26 cellular contexts compared by ENCODE assay signal in the genomic region with DNA sequence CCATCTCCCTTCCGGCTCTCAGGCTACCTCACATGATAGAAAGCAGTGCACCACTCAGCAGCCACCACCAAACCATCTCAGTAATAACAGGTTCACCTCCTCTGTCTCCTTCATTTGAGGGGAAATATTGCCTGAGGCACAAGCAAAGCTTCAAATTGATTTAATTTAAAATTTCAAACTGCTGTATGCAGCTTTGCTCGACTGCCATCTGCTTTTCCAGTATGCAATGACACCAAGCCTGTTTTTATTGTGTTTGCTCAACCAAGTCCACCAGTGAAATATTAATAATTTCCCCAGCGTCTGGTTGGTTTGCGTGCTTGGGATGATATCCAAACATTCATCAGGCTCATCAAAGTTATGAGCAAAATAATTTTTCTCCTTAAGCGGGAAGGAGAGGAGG.
DNase-seq lines count a peak whose midpoint lies in the region; ATAC-seq, FAIRE-seq and TF ChIP-seq lines count a peak whose summit lies in the region.
"Had no signal": no experiment of that assay in that cellular context is flagged by ENCODE, and none has a peak within 500 bp of the region (broad histone marks: within the 10 kb centered on the region; RNA-seq: fewer than 3 reads in every experiment).

No MANE protein-coding gene starts in this region.

- H3K27ac ChIP-seq in SK-N-SH (ENCODE audit: low read depth in 2 of 2, low read length in 1 of 2) (no peak overlapping the region), VCaP (peak overlapping the region; percentile 34; the same call in 1 of the 2 replicates), foreskin keratinocyte (no peak overlapping the region), HepG2 (ENCODE audit: extremely low read length, insufficient read depth, low read length) (no peak overlapping the region)
- H3K27ac ChIP-seq: BLaER1 treated with 17β-estradiol and CSF1 and Interleukin-3, amounts not matched to agents 10 nM and 100 nM; KMS-11; RWPE1; SJCRH30 had no signal

- WGBS in SK-N-SH (ENCODE audit: low lambda C conversion rate), result 27% methylated on average over 5 of the region's 5 CpGs
- 26% methylated on average over 5 of the region's 5 CpGs for whole genome bisulfite sequencing in HepG2 (ENCODE audit: low lambda C conversion rate)

- H3K4me2 ChIP-seq in SK-N-SH, result no peak overlapping the region
- no peak overlapping the region for H3K4me2 ChIP-seq in HepG2 (ENCODE audit: low read depth, low read length)
- H3K4me2 ChIP-seq: BLaER1 treated with 17β-estradiol and CSF1 and Interleukin-3, amounts not matched to agents 10 nM and 100 nM; KMS-11 had no signal

- no peak overlapping the region for H3K4me3 ChIP-seq in SK-N-SH (ENCODE audit: low read depth in 2 of 2, low read length in 1 of 2)
- H3K4me3 ChIP-seq in HepG2 (replicated peaks in 1 of 3; ENCODE audit: insufficient read depth in 1 of 3, low read depth in 2 of 3, low read length in 3 of 3), result no peak overlapping the region
- H3K4me3 ChIP-seq: BLaER1 treated with 17β-estradiol and CSF1 and Interleukin-3, amounts not matched to agents 10 nM and 100 nM; GM12878; SJCRH30 had no signal

- peaks cover 0 to 4% of the 10 kb centered on the region in 2 experiments; a peak in 1 of 4 replicates for H3K4me1 ChIP-seq in SK-N-SH (ENCODE audit: control insufficient read depth in 1 of 2, insufficient read depth in 2 of 2, low read depth in 1 of 2, low read length in 1 of 2)
- no peaks in the 10 kb centered on the region for H3K4me1 ChIP-seq in foreskin keratinocyte
- H3K4me1 ChIP-seq in HepG2 (ENCODE audit: insufficient read depth, low read length), result no peaks in the 10 kb centered on the region
- H3K4me1 ChIP-seq: Caco-2, SJCRH30 had no signal

- H3K9me2 ChIP-seq in SK-N-SH, result no peaks in the 10 kb centered on the region

- H3K9me3 ChIP-seq in SK-N-SH (no peaks in the 10 kb centered on the region), HepG2 (ENCODE audit: low read length) (no peaks in the 10 kb centered on the region)
- H3K9me3 ChIP-seq: Caco-2, SJCRH30 had no signal

- in situ Hi-C loops in HepG2 (cut with HindIII; ENCODE audit: extremely low pct_ligation_motif_present, low pct_unique_long_range_greater_than_20kb), result no loop called here

- H4K20me1 ChIP-seq in SK-N-SH (ENCODE audit: insufficient read depth) (no peaks in the 10 kb centered on the region), HepG2 (ENCODE audit: insufficient read depth, low read length) (no peaks in the 10 kb centered on the region)
- H4K20me1 ChIP-seq: BLaER1 treated with 17β-estradiol and CSF1 and Interleukin-3, amounts not matched to agents 10 nM and 100 nM had no signal

- H3K27me3 ChIP-seq in SK-N-SH (ENCODE audit: insufficient read depth) (no peaks in the 10 kb centered on the region), foreskin keratinocyte (peaks cover 7% of the 10 kb centered on the region), HepG2 (ENCODE audit: control insufficient read depth in 1 of 2, insufficient read depth in 2 of 2, low read length in 2 of 2) (no peaks in the 10 kb centered on the region)
- H3K27me3 ChIP-seq: BLaER1 treated with 17β-estradiol and CSF1 and Interleukin-3, amounts not matched to agents 10 nM and 100 nM had no signal

- TF ChIP-seq EP300 in SK-N-SH (IDR thresholded peaks at IDR 0.05; ENCODE audit: borderline replicate concordance in 1 of 2, low read depth in 1 of 2, low read length in 1 of 2), result peak in 1 of 2 experiments; percentile 31; a peak in 1 of 4 replicates
- TF ChIP-seq EP300 in HepG2 (IDR thresholded peaks at IDR 0.05; ENCODE audit: low read depth in 2 of 2, low read length in 2 of 2), result no peak
- TF ChIP-seq EP300 in HepG2 (CRISPR knock-in tag; IDR thresholded peaks at IDR 0.05; ENCODE audit: borderline replicate concordance), result no peak

- intact Hi-C loops in HepG2 (cut with micrococcal nuclease; ENCODE audit: unreplicated experiment), result no loop called here

- H2AFZ ChIP-seq in SK-N-SH (ENCODE audit: low read depth) (no peak overlapping the region), HepG2 (ENCODE audit: low read length) (no peak overlapping the region)

- POLR2A ChIA-PET in SK-N-SH (lab: Yijun Ruan, JAX) (interaction anchor here (0.6 kb wide), 1 partner anchor 137 kb away, joined by 3 read pairs; no protein-coding TSS in a partner anchor), HepG2 (lab: Yijun Ruan, JAX) (no interaction called here)

- TF ChIP-seq RAD21 in SK-N-SH (IDR thresholded peaks at IDR 0.05; ENCODE audit: low read length) (peak; percentile 67), HepG2 (CRISPR knock-in tag; IDR thresholded peaks at IDR 0.05) (no peak)

- H3K79me2 ChIP-seq in SK-N-SH (ENCODE audit: insufficient read depth) (no peaks in the 10 kb centered on the region), HepG2 (ENCODE audit: insufficient read depth, low read length) (no peaks in the 10 kb centered on the region)

- FAIRE-seq in HepG2 (lab: Jason Lieb, UNC), result no peak
- FAIRE-seq: A204.1, GM12878, H1, HTR-8/SVneo had no signal

- CTCF ChIA-PET in SK-N-SH (lab: Yijun Ruan, JAX) (interaction anchor here (0.6 to 1.7 kb wide), 10 partner anchors 8 to 554 kb away, joined by 3 to 10 read pairs (median 3); no protein-coding TSS in a partner anchor), HepG2 (lab: Yijun Ruan, JAX; ENCODE audit: low intra/inter-chr PET ratio, low total read pairs) (no interaction called here)

- no peak for TF ChIP-seq POLR2A in HepG2 (IDR thresholded peaks at IDR 0.05; ENCODE audit: insufficient read depth in 1 of 2, low read depth in 2 of 2, low read length in 2 of 2)

- ATAC-seq in SK-N-SH treated with all-trans-retinoic acid at 6 μM for 48 hours, result no peak
- no peak for ATAC-seq in foreskin keratinocyte
- ATAC-seq in GM19328 (IDR thresholded peaks at IDR 0.05; ENCODE audit: unreplicated experiment), result no peak
- no peak for ATAC-seq in HepG2
- ATAC-seq: GM12878, HCT116 had no signal

- peak; percentile 23 for DNase-seq in SK-N-SH
- no peak for DNase-seq in foreskin keratinocyte
- DNase-seq in AML-193 (lab: John Stamatoyannopoulos, UW), result no peak
- DNase-seq in HepG2 (ENCODE audit: low spot score), result no peak
- DNase-seq: Caco-2; CD4-positive, alpha-beta memory T cell; DND-41; IMR-90; NCI-H1105; NCI-H187; NCI-H2107; NCI-H446 treated with DMSO at 0.1 percent for 48 hours; NCI-H526 treated with DMSO at 0.1 percent for 48 hours; NK-92 treated with Interleukin-12 subunit alpha and Interleukin-12 subunit beta, amount 100 ng/mL, for 24 hours; SJCRH30 had no signal

- H3K36me3 ChIP-seq in SK-N-SH (replicated peaks in 1 of 2; ENCODE audit: control insufficient read depth in 1 of 2, insufficient read depth in 2 of 2, low read length in 1 of 2) (no peaks in the 10 kb centered on the region), HepG2 (replicated peaks in 1 of 2; ENCODE audit: control insufficient read depth in 1 of 2, insufficient read depth in 2 of 2, low read length in 2 of 2) (no peaks in the 10 kb centered on the region)
- H3K36me3 ChIP-seq: BLaER1 treated with 17β-estradiol and CSF1 and Interleukin-3, amounts not matched to agents 10 nM and 100 nM; SJCRH30 had no signal

- no peak overlapping the region for H3K9ac ChIP-seq in SK-N-SH
- H3K9ac ChIP-seq in HepG2 (ENCODE audit: insufficient read depth, low read depth, low read length), result no peak overlapping the region
- H3K9ac ChIP-seq: BLaER1 treated with 17β-estradiol and CSF1 and Interleukin-3, amounts not matched to agents 10 nM and 100 nM; KMS-11 had no signal

- TF ChIP-seq CTCF in SK-N-SH (IDR thresholded peaks at IDR 0.05), result peak; percentile 32
- peak; percentile 79 for TF ChIP-seq CTCF in VCaP (conservative IDR thresholded peaks at IDR 0.05)
- TF ChIP-seq CTCF in foreskin keratinocyte (conservative IDR thresholded peaks at IDR 0.05), result peak; percentile 38
- TF ChIP-seq CTCF in HepG2 (CRISPR knock-in tag; IDR thresholded peaks at IDR 0.05), result no peak

- no TSS peak for BruUV-seq in HepG2 (replicated peaks; lab: Mats Ljungman, UMichigan)

- H3F3A ChIP-seq in SK-N-SH (replicated peaks; ENCODE audit: insufficient read depth), result no peaks in the 10 kb centered on the region

TF ChIP-seq in SK-N-SH, 30 proteins besides CTCF, POLR2A, EP300 and RAD21:
- TF ChIP-seq SIN3A (IDR thresholded peaks at IDR 0.05; ENCODE audit: borderline replicate concordance, low read depth, low read length) (no peak), SMC3 (IDR thresholded peaks at IDR 0.05; ENCODE audit: low read depth, low read length) (peak; percentile 60)

TF ChIP-seq in SK-N-SH treated with all-trans-retinoic acid at 6 μM for 48 hours, 23 proteins besides CTCF, POLR2A, EP300 and RAD21 (continues in another document):
- TF ChIP-seq, protein P1, sequence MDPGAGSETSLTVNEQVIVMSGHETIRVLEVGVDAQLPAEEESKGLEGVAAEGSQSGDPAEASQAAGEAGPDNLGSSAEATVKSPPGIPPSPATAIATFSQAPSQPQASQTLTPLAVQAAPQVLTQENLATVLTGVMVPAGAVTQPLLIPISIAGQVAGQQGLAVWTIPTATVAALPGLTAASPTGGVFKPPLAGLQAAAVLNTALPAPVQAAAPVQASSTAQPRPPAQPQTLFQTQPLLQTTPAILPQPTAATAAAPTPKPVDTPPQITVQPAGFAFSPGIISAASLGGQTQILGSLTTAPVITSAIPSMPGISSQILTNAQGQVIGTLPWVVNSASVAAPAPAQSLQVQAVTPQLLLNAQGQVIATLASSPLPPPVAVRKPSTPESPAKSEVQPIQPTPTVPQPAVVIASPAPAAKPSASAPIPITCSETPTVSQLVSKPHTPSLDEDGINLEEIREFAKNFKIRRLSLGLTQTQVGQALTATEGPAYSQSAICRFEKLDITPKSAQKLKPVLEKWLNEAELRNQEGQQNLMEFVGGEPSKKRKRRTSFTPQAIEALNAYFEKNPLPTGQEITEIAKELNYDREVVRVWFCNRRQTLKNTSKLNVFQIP (CRISPR knock-in tag; IDR thresholded peaks at IDR 0.05; ENCODE audit: borderline replicate concordance, low read depth), result no peak
- TF ChIP-seq CSDC2 (CRISPR knock-in tag; IDR thresholded peaks at IDR 0.05) (no peak), SNAI2 (CRISPR knock-in tag; IDR thresholded peaks at IDR 0.05) (no peak), ISL1 (CRISPR knock-in tag; IDR thresholded peaks at IDR 0.05) (no peak)

TF ChIP-seq in HepG2, 621 proteins besides CTCF, POLR2A, EP300 and RAD21 (continues in another document):
- TF ChIP-seq, protein P2, sequence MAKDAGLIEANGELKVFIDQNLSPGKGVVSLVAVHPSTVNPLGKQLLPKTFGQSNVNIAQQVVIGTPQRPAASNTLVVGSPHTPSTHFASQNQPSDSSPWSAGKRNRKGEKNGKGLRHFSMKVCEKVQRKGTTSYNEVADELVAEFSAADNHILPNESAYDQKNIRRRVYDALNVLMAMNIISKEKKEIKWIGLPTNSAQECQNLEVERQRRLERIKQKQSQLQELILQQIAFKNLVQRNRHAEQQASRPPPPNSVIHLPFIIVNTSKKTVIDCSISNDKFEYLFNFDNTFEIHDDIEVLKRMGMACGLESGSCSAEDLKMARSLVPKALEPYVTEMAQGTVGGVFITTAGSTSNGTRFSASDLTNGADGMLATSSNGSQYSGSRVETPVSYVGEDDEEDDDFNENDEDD (CRISPR knock-in tag; IDR thresholded peaks at IDR 0.05; ENCODE audit: borderline replicate concordance), result no peak
